In the genomic region with DNA sequence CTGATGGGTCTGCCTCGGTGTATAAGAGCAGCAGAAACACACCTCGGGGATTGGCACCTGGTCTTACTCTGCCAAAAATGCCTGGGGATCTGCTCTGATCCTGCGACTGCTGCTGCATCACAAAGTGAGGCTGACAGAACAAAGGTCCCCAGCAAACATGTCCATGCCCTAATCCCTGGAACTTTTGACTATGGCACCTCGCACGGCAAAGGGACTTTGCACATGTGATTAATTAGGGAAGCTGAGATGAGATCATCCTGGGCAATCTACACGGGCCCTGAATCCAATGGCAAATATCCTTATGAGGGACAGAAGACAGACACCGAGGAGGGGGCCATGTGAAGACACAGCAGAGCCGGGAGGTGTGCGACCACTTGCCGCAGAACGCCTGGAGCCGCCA, we compare ENCODE assay signal across 34 cellular contexts.
"Had no signal": no experiment of that assay in that cellular context is flagged by ENCODE, and none has a peak within 500 bp of the region (broad histone marks: within the 10 kb centered on the region; RNA-seq: fewer than 3 reads in every experiment).

No MANE protein-coding gene starts in this region.

- H3K4me3 ChIP-seq: MG63 had no signal

- H3K27me3 ChIP-seq: MG63 had no signal

- H3K27ac ChIP-seq: KMS-11 had no signal

- H3K4me2 ChIP-seq: KMS-11 had no signal

- DNase-seq: Karpas-422, Kasumi-1, MG63, MM.1S, MV-4-11, NCI-H1048, NCI-H1092, NCI-H1092 treated with DMSO at 0.1 percent for 48 hours, NCI-H1105, NCI-H1105 treated with DMSO at 0.1 percent for 48 hours, NCI-H1417, NCI-H1417 treated with DMSO at 0.1 percent for 48 hours, NCI-H1436, NCI-H1436 treated with DMSO at 0.1 percent for 48 hours, NCI-H146, NCI-H1694, NCI-H1694 treated with DMSO at 0.1 percent for 48 hours, NCI-H187, NCI-H187 treated with DMSO at 0.1 percent for 48 hours, NCI-H1930, NCI-H2029, NCI-H2029 treated with DMSO at 0.1 percent for 48 hours, NCI-H2081, NCI-H2081 treated with DMSO at 0.1 percent for 48 hours, NCI-H2107, NCI-H2171, NCI-H2171 treated with DMSO at 0.1 percent for 48 hours, NCI-H2227 treated with DMSO at 0.1 percent for 48 hours, NCI-H226, NCI-H345, NCI-H446, NCI-H446 treated with DMSO at 0.1 percent for 48 hours, NCI-H510A had no signal

- H3K9ac ChIP-seq: KMS-11 had no signal

- H3K36me3 ChIP-seq: MG63 had no signal
